32 cellular contexts compared by ENCODE assay signal in the genomic region with DNA sequence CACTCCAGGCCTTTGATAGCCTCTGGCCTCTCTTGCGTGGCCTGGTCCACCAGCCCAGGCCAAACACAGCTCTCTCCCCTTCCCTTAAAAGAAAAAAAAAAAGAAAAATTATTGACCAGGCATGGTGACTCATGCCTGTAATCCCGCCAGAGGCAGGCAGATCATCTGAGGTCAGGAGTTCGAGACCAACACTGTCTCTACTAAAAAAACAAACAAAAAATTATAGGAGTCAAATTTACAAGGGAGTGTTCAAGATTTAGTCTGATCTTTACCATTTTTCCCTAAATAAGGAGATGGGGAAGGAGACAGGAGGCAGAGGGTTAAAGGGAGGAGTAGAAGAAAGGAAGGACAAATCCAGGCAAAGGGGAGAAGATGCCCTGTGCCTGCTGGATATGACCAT.
"Had no signal": no experiment of that assay in that cellular context is flagged by ENCODE, and none has a peak within 500 bp of the region (broad histone marks: within the 10 kb centered on the region; RNA-seq: fewer than 3 reads in every experiment).

No MANE protein-coding gene starts in this region.

- H3K27ac ChIP-seq: brain microvascular endothelial cell, coronary artery, dorsolateral prefrontal cortex, right atrium auricular region, stomach, thyroid gland, upper lobe of left lung, vagina, VCaP had no signal

- H3K9me3 Mint-ChIP-seq: activated T-cell treated with anti-CD3 and anti-CD28 coated beads, Interleukin-2, amount 50 U/mL, for 24 hours; mesothelial cell of epicardium; neural crest cell; stimulated activated naive B cell treated with anti-CD40 and anti-IgM and Interleukin-4, amounts not matched to agents 10 μg/mL and 1 μg/mL and 100 μg/mL, for 72 hours; T-helper 1 cell treated with Interleukin-12 subunit alpha and Interleukin-12 subunit beta and Interleukin-4 antibody, amounts not matched to agents 30 μg/mL and 1 μg/mL, for 36 hours had no signal

- H3K36me3 ChIP-seq: brain microvascular endothelial cell, right atrium auricular region, stomach, thyroid gland, upper lobe of left lung, vagina had no signal

- ATAC-seq: stimulated activated naive B cell treated with anti-CD40 and anti-IgM and Interleukin-4, amounts not matched to agents 10 μg/mL and 1 μg/mL and 100 μg/mL, for 72 hours had no signal

- FAIRE-seq: astrocyte, TTC549 had no signal

- DNase-seq: activated CD4-positive, alpha-beta T cell treated with anti-CD3 and anti-CD28 coated beads for 4 hours; activated CD4-positive, alpha-beta T cell treated with anti-CD3 and anti-CD28 coated beads, Interleukin-2, amount 50 U/mL, for 48 hours; activated CD8-positive, alpha-beta memory T cell treated with anti-CD3 and anti-CD28 coated beads, Interleukin-2, amount 50 U/mL, for 48 hours; activated gamma-delta T cell; activated T-cell treated with anti-CD3 and anti-CD28 coated beads, Interleukin-2, amount 50 U/mL, for 24 hours; brain microvascular endothelial cell; dorsolateral prefrontal cortex; effector memory CD4-positive, alpha-beta T cell; erythroblast; foreskin fibroblast; head of caudate nucleus; hypothalamus; naive B cell; occipital lobe; stimulated activated CD4-positive, alpha-beta T cell treated with anti-CD3 and anti-CD28 coated beads, Interleukin-15, amount 100 ng/mL, for 24 hours; stimulated activated CD4-positive, alpha-beta T cell treated with anti-CD3 and anti-CD28 coated beads, Interleukin-2, amount 100 ng/mL, for 24 hours; stimulated activated naive B cell treated with anti-CD40 and anti-IgM and Interleukin-4, amounts not matched to agents 10 μg/mL and 1 μg/mL and 100 μg/mL, for 72 hours; stomach; T-helper 9 cell; thyroid gland; upper lobe of left lung had no signal

- H3K27me3 Mint-ChIP-seq: activated naive CD8-positive, alpha-beta T cell; activated T-cell treated with anti-CD3 and anti-CD28 coated beads, Interleukin-2, amount 50 U/mL, for 24 hours had no signal

- H3K4me1 Mint-ChIP-seq: naive B cell; stimulated activated naive B cell treated with anti-CD40 and anti-IgM and Interleukin-4, amounts not matched to agents 10 μg/mL and 1 μg/mL and 100 μg/mL, for 72 hours had no signal

- H3K4me3 ChIP-seq: coronary artery, dorsolateral prefrontal cortex, right atrium auricular region, smooth muscle cell, stomach, thyroid gland, upper lobe of left lung, vagina had no signal

- H3K27me3 ChIP-seq: brain microvascular endothelial cell, dorsolateral prefrontal cortex, right atrium auricular region, stomach, thyroid gland, upper lobe of left lung, vagina had no signal

- H3K4me2 ChIP-seq: smooth muscle cell had no signal

- H3K36me3 Mint-ChIP-seq: activated naive CD8-positive, alpha-beta T cell; mesothelial cell of epicardium; naive B cell; stimulated activated naive B cell treated with anti-CD40 and anti-IgM and Interleukin-4, amounts not matched to agents 10 μg/mL and 1 μg/mL and 100 μg/mL, for 72 hours had no signal

- H3K4me1 ChIP-seq: upper lobe of left lung had no signal

- H3K9me3 ChIP-seq: right atrium auricular region, stomach, thyroid gland, upper lobe of left lung, vagina had no signal

- H3K4me3 Mint-ChIP-seq: activated naive CD8-positive, alpha-beta T cell; activated T-cell treated with anti-CD3 and anti-CD28 coated beads, Interleukin-2, amount 50 U/mL, for 24 hours; mesothelial cell of epicardium; naive B cell; neural crest cell; stimulated activated naive B cell treated with anti-CD40 and anti-IgM and Interleukin-4, amounts not matched to agents 10 μg/mL and 1 μg/mL and 100 μg/mL, for 72 hours; T-helper 1 cell treated with Interleukin-12 subunit alpha and Interleukin-12 subunit beta and Interleukin-4 antibody, amounts not matched to agents 30 μg/mL and 1 μg/mL, for 36 hours had no signal

- H3K27ac Mint-ChIP-seq: activated naive CD8-positive, alpha-beta T cell; activated T-cell treated with anti-CD3 and anti-CD28 coated beads, Interleukin-2, amount 50 U/mL, for 24 hours; mesothelial cell of epicardium; naive B cell; stimulated activated naive B cell treated with anti-CD40 and anti-IgM and Interleukin-4, amounts not matched to agents 10 μg/mL and 1 μg/mL and 100 μg/mL, for 72 hours; T-helper 1 cell treated with Interleukin-12 subunit alpha and Interleukin-12 subunit beta and Interleukin-4 antibody, amounts not matched to agents 30 μg/mL and 1 μg/mL, for 36 hours had no signal
